ENCODE assay signal across 8 cellular contexts in genomic region chr13:80979035-80979641, GRCh38.
DNase-seq lines count a peak whose midpoint lies in the region; ATAC-seq, FAIRE-seq and TF ChIP-seq lines count a peak whose summit lies in the region.

No MANE protein-coding gene starts in this region.

- TF ChIP-seq CTCF in AG04450 (IDR thresholded peaks at IDR 0.05; ENCODE audit: low read depth, low read length) (peak; percentile 86), GM12865 (IDR thresholded peaks at IDR 0.05; ENCODE audit: insufficient read depth, low read depth, low read length, missing control alignments) (peak; percentile 77), endothelial cell of umbilical vein (IDR thresholded peaks at IDR 0.05; ENCODE audit: extremely low read depth in 1 of 2, insufficient read depth in 1 of 2, low read depth in 1 of 2, low read length in 2 of 2) (peak; percentile 78 to 86)

- no peaks in the 10 kb centered on the region for H3K4me1 ChIP-seq in endothelial cell of umbilical vein (ENCODE audit: control insufficient read depth, extremely low read depth, insufficient read depth, low read length)

- no TSS peak for BruUV-seq in endothelial cell of umbilical vein (replicated peaks; lab: Mats Ljungman, UMichigan)

- H3K4me1 Mint-ChIP-seq in T-helper 17 cell = no peaks in the 10 kb centered on the region

- FAIRE-seq in endothelial cell of umbilical vein (lab: Jason Lieb, UNC) = peak; percentile 90

- H3K9me3 ChIP-seq in AG04450 (ENCODE audit: control insufficient read depth, insufficient read depth, low read length) (peaks cover 3% of the 10 kb centered on the region; the same call in 1 of the 2 replicates), endothelial cell of umbilical vein (replicated peaks; ENCODE audit: control insufficient read depth, insufficient read depth, low read length) (no peaks in the 10 kb centered on the region), T-helper 17 cell (ENCODE audit: control insufficient read depth, low read length, poor library complexity, severe bottlenecking) (no peaks in the 10 kb centered on the region)

- H3K4me3 ChIP-seq in AG04450 (ENCODE audit: low read depth, low read length) = no peak overlapping the region
- H3K4me3 ChIP-seq in GM12865 (ENCODE audit: low read depth, low read length) = no peak overlapping the region
- no peak overlapping the region for H3K4me3 ChIP-seq in endothelial cell of umbilical vein (replicated peaks in 1 of 3; ENCODE audit: insufficient read depth in 1 of 3, low read depth in 1 of 3, low read length in 3 of 3)

- no peaks in the 10 kb centered on the region for H3K27me3 Mint-ChIP-seq in T-helper 17 cell

- no peaks in the 10 kb centered on the region for H3K36me3 Mint-ChIP-seq in T-helper 17 cell (ENCODE audit: low read depth)

- no peak for ATAC-seq in T-helper 17 cell

- H3K36me3 ChIP-seq in endothelial cell of umbilical vein (ENCODE audit: control insufficient read depth in 2 of 2, extremely low read depth in 1 of 2, insufficient read depth in 2 of 2, low read length in 2 of 2) = no peaks in the 10 kb centered on the region

- no peaks in the 10 kb centered on the region for H3K9me1 ChIP-seq in endothelial cell of umbilical vein (replicated peaks; ENCODE audit: control insufficient read depth, extremely low read depth, insufficient read depth, low read length)

- intact Hi-C loops in endothelial cell of umbilical vein (cut with micrococcal nuclease) = loop anchor here (1.0 kb wide), 1 partner anchor 38 kb away; no protein-coding TSS in a partner anchor

- H3K27me3 ChIP-seq in AG04450 (ENCODE audit: control insufficient read depth, insufficient read depth, low read length) (no peaks in the 10 kb centered on the region), endothelial cell of umbilical vein (ENCODE audit: control insufficient read depth in 2 of 2, insufficient read depth in 2 of 2, low read length in 2 of 2) (no peaks in the 10 kb centered on the region)

- no peak for TF ChIP-seq POLR2A in endothelial cell of umbilical vein (IDR thresholded peaks at IDR 0.05; ENCODE audit: low read depth, low read length)

- CTCF ChIA-PET in AG04450 (lab: Charles Lee) (interaction anchor here (0.6 to 1.0 kb wide), 5 partner anchors 12 to 38 kb away, joined by 3 to 9 read pairs (median 4); no protein-coding TSS in a partner anchor), HEK293T (lab: Yijun Ruan, JAX) (interaction anchor here (0.6 to 2.0 kb wide), 10 partner anchors 9 to 923 kb away, joined by 3 to 18 read pairs (median 4); no protein-coding TSS in a partner anchor), endothelial cell of umbilical vein (lab: Charles Lee) (interaction anchor here (0.6 to 5.5 kb wide), 35 partner anchors 9 to 1353 kb away, joined by 3 to 68 read pairs (median 5); partner anchors contain the start of gene SPRY2)

- no peaks in the 10 kb centered on the region for H3K79me2 ChIP-seq in endothelial cell of umbilical vein (ENCODE audit: control insufficient read depth, insufficient read depth, low read length)

- H3K4me2 ChIP-seq in endothelial cell of umbilical vein (ENCODE audit: insufficient read depth, low read length) = no peak overlapping the region

- H2AFZ ChIP-seq in endothelial cell of umbilical vein (ENCODE audit: low read depth, low read length) = no peak overlapping the region

- peak; percentile 15 for DNase-seq in AG04450 (ENCODE audit: low read depth, low spot score)
- peak; percentile 67 for DNase-seq in GM12865 (ENCODE audit: low read depth)
- peak; percentile 82 for DNase-seq in HEK293T (ENCODE audit: extremely low spot score)
- peak; percentile 40 for DNase-seq in M059J (ENCODE audit: low read depth)
- peak; percentile 85 for DNase-seq in SK-MEL-5 (ENCODE audit: low read depth, low spot score)
- peak; percentile 73 for DNase-seq in endothelial cell of umbilical vein (ENCODE audit: low read depth, low spot score)
- peak; percentile 45 for DNase-seq in mucosa of gallbladder (ENCODE audit: low spot score)
- no peak for DNase-seq in T-helper 17 cell

- dilution Hi-C loops in endothelial cell of umbilical vein (cut with MboI; ENCODE audit: extremely low pct_ligation_motif_present, low sequenced_read_pairs) = no loop called here

- H3K27ac ChIP-seq in AG04450 (ENCODE audit: low read depth, low read length) = no peak overlapping the region
- no peak overlapping the region for H3K27ac ChIP-seq in endothelial cell of umbilical vein (ENCODE audit: insufficient read depth, low read depth, low read length)

- no peak overlapping the region for H3K27ac Mint-ChIP-seq in T-helper 17 cell

- no peak overlapping the region for H3K9ac ChIP-seq in endothelial cell of umbilical vein (replicated peaks; ENCODE audit: extremely low read depth, insufficient read depth, low read length)

- no peak overlapping the region for H3K4me3 Mint-ChIP-seq in T-helper 17 cell

- in situ Hi-C loops in SK-MEL-5 (cut with HindIII; ENCODE audit: low pct_unique_long_range_greater_than_20kb, low sequenced_read_pairs) = no loop called here

- POLR2A ChIA-PET in AG04450 (lab: Yijun Ruan, JAX) (no interaction called here), HEK293T (lab: Yijun Ruan, JAX) (no interaction called here), endothelial cell of umbilical vein (lab: Charles Lee) (no interaction called here)

- no peaks in the 10 kb centered on the region for H4K20me1 ChIP-seq in endothelial cell of umbilical vein (replicated peaks; ENCODE audit: control insufficient read depth, extremely low read depth, insufficient read depth, low read length)

TF ChIP-seq in HEK293T, 16 proteins besides CTCF, POLR2A, EP300 and RAD21:
- TF ChIP-seq L3MBTL2 (conservative IDR thresholded peaks at IDR 0.05) (peak; percentile 54; the same call in 1 of the 2 replicates), ARNT (IDR thresholded peaks at IDR 0.05) (no peak)

TF ChIP-seq in endothelial cell of umbilical vein, 7 proteins besides CTCF, POLR2A, EP300 and RAD21:
- peak; percentile 70 for TF ChIP-seq MAX (IDR thresholded peaks at IDR 0.05; ENCODE audit: insufficient read depth, insufficient read length)
- no peak for TF ChIP-seq JUN (IDR thresholded peaks at IDR 0.05; ENCODE audit: borderline replicate concordance, insufficient read depth, insufficient read length, low read depth)

Comparison
In these comparisons a context has a peak if more than half of its experiments do, and no peak if none do; other contexts are left out.
1. DNase-seq: peak in AG04450 (single experiment), GM12865 (single experiment), HEK293T (single experiment), M059J (single experiment), SK-MEL-5 (single experiment), endothelial cell of umbilical vein (single experiment) and mucosa of gallbladder (single experiment); none in T-helper 17 cell (0 of 3).
2. Peak in every context shown above with its lines, with median percentiles within 50 percentile points of each other: CTCF ChIP-seq.